In genomic region chr5:154837009-154837881, GRCh38 we compare ENCODE assay signal across 22 cellular contexts. TPM values are rescaled to one million over a fixed set of nuclear protein-coding genes. Genes with fewer than 3 reads are reported as not detected.
DNase-seq lines count a peak whose midpoint lies in the region; ATAC-seq and TF ChIP-seq lines count a peak whose summit lies in the region.
"Had no signal": no experiment of that assay in that cellular context is flagged by ENCODE, and none has a peak within 500 bp of the region (broad histone marks: within the 10 kb centered on the region; RNA-seq: fewer than 3 reads in every experiment).

No MANE protein-coding gene starts in this region.

- 60 to 73% methylated on average over 1 to 6 of the region's 6 CpGs for WGBS in transverse colon (ENCODE audit: low coverage in 1 of 2), 2 donors

- no peak overlapping the region for H3K27ac ChIP-seq in naive thymus-derived CD4-positive, alpha-beta T cell (ENCODE audit: low read depth, low read length)
- peak overlapping the region in 3 of 4 donors; percentile 18 to 43 (median 19) for H3K27ac ChIP-seq in transverse colon
- H3K27ac ChIP-seq in RWPE1 = no peak overlapping the region
- H3K27ac ChIP-seq: 22Rv1, GM23248, HL-60 had no signal

- peak overlapping the region in 5 of 9 donors; percentile 11 to 59 (median 43) for H3K27ac Mint-ChIP-seq in naive thymus-derived CD4-positive, alpha-beta T cell
- H3K27ac Mint-ChIP-seq: B cell; CD4-positive, alpha-beta T cell had no signal

- H3K27me3 Mint-ChIP-seq in naive thymus-derived CD4-positive, alpha-beta T cell = no peaks in the 10 kb centered on the region
- H3K27me3 Mint-ChIP-seq: B cell; CD4-positive, alpha-beta T cell had no signal

- no peak overlapping the region for H3K4me3 Mint-ChIP-seq in naive thymus-derived CD4-positive, alpha-beta T cell
- H3K4me3 Mint-ChIP-seq: B cell; CD4-positive, alpha-beta T cell had no signal

- H3K36me3 Mint-ChIP-seq in naive thymus-derived CD4-positive, alpha-beta T cell = peaks cover 0 to 3% (median 0%) of the 10 kb centered on the region in 5 donors

- no peak for TF ChIP-seq EP300 in transverse colon (IDR thresholded peaks at IDR 0.05; ENCODE audit: low read depth)

- no peak for TF ChIP-seq CTCF in transverse colon (IDR thresholded peaks at IDR 0.05)
- TF ChIP-seq CTCF in RWPE1 (conservative IDR thresholded peaks at IDR 0.05; ENCODE audit: low read depth) = no peak

- H3K4me1 ChIP-seq in naive thymus-derived CD4-positive, alpha-beta T cell (ENCODE audit: control insufficient read depth in 2 of 2, insufficient read depth in 2 of 2, low read length in 2 of 2) = no peaks in the 10 kb centered on the region
- H3K4me1 ChIP-seq in transverse colon = peaks cover 0 to 45% (median 23%) of the 10 kb centered on the region in 4 donors

- no peaks in the 10 kb centered on the region for H3K9me3 Mint-ChIP-seq in naive thymus-derived CD4-positive, alpha-beta T cell
- H3K9me3 Mint-ChIP-seq: CD4-positive, alpha-beta T cell had no signal

- H3K36me3 ChIP-seq in naive thymus-derived CD4-positive, alpha-beta T cell (ENCODE audit: control insufficient read depth in 2 of 3, insufficient read depth in 3 of 3, low read length in 3 of 3) = no peaks in the 10 kb centered on the region
- peaks cover 0 to 4% (median 0%) of the 10 kb centered on the region in 4 donors for H3K36me3 ChIP-seq in transverse colon

- in situ Hi-C loops in transverse colon (cut with MboI; ENCODE audit: low pct_ligation_motif_present in 1 of 4, low pct_unique_long_range_greater_than_20kb in 1 of 4, low sequenced_read_pairs in 3 of 4) = no loop called here

- H3K9me3 ChIP-seq in naive thymus-derived CD4-positive, alpha-beta T cell (ENCODE audit: control insufficient read depth in 2 of 3, low read length in 3 of 3) = no peaks in the 10 kb centered on the region
- no peaks in the 10 kb centered on the region for H3K9me3 ChIP-seq in transverse colon

- H3K4me3 ChIP-seq in naive thymus-derived CD4-positive, alpha-beta T cell (ENCODE audit: low read length) = no peak overlapping the region
- no peak overlapping the region for H3K4me3 ChIP-seq in transverse colon
- H3K4me3 ChIP-seq: GM23248 had no signal

- ATAC-seq in left colon = peak; percentile 64
- ATAC-seq in naive thymus-derived CD4-positive, alpha-beta T cell = no peak
- ATAC-seq: HCT116 had no signal

- H3K27me3 ChIP-seq in naive thymus-derived CD4-positive, alpha-beta T cell (ENCODE audit: control insufficient read depth in 2 of 2, insufficient read depth in 2 of 2, low read length in 2 of 2) = no peaks in the 10 kb centered on the region
- H3K27me3 ChIP-seq in transverse colon = no peaks in the 10 kb centered on the region

- POLR2A ChIA-PET in naive thymus-derived CD4-positive, alpha-beta T cell (lab: Charles Lee) = interaction anchor here (1.0 to 1.6 kb wide), 2 partner anchors 11 to 20 kb away, joined by 4 to 9 read pairs; no protein-coding TSS in a partner anchor
- POLR2A ChIA-PET in RWPE1 (lab: Yijun Ruan, JAX; ENCODE audit: low non-redundant PET) = no interaction called here

- H3K4me1 Mint-ChIP-seq in naive thymus-derived CD4-positive, alpha-beta T cell = peaks cover 0 to 9% (median 6%) of the 10 kb centered on the region in 7 donors

- intact Hi-C loops in left colon (cut with DNase I, micrococcal nuclease) (no loop called here), transverse colon (cut with DNase I; ENCODE audit: low total_unique reads) (no loop called here)
- intact Hi-C loops in naive thymus-derived CD4-positive, alpha-beta T cell (cut with micrococcal nuclease) = no loop called here

- no peak for TF ChIP-seq POLR2A in transverse colon (IDR thresholded peaks at IDR 0.05)

- DNase-seq in DMS53 (lab: John Stamatoyannopoulos, UW) (peak; percentile 23), DMS53 treated with DMSO at 0.1 percent for 48 hours (lab: John Stamatoyannopoulos, UW; ENCODE audit: unreplicated experiment) (no peak), left colon (no peak), transverse colon (no peak), RWPE1 (ENCODE audit: low spot score) (no peak), NOMO-1 treated with dmso at 0.1 percent for 144 hours (lab: John Stamatoyannopoulos, UW; ENCODE audit: unreplicated experiment) (no peak), iPS-NIHi11 (ENCODE audit: low spot score) (no peak)
- DNase-seq in naive thymus-derived CD4-positive, alpha-beta T cell = no peak
- DNase-seq: Calu3; CD4-positive, alpha-beta T cell; DMS79; GM23248; KBM-7; NCI-H1436; NCI-H2029; NCI-H2171; NCI-H446; NCI-H69 had no signal

- CTCF ChIA-PET in naive thymus-derived CD4-positive, alpha-beta T cell (lab: Charles Lee) = no interaction called here
- CTCF ChIA-PET in RWPE1 (lab: Yijun Ruan, JAX) = no interaction called here

RNA-seq across cellular contexts. Expression of gene FAXDC2, which starts 13.2 kb away (rescaled TPM):
- total RNA-seq in left colon = 10 to 100 TPM; 12.0 to 36.6 TPM
- 1 to 10 TPM in 1 of 5 experiments, under 1 TPM in 1, not detected in 3; 0.49 to 1.9 TPM for total RNA-seq in naive thymus-derived CD4-positive, alpha-beta T cell
- under 1 TPM; 0.30 to 0.32 TPM for polyA plus RNA-seq in naive thymus-derived CD4-positive, alpha-beta T cell
- 10 to 100 TPM; 10.3 to 54.8 (median 27.4) TPM for total RNA-seq in transverse colon
- total RNA-seq: B cell; Calu3; CD4-positive, alpha-beta T cell had no signal

RNA-seq across cellular contexts. Expression of gene CNOT8, which starts 21.2 kb away (rescaled TPM):
- total RNA-seq in left colon (10 to 100 TPM; 50.6 to 58.7 TPM), transverse colon (10 to 100 TPM; 64.3 to 97.3 (median 78.9) TPM)
- total RNA-seq in naive thymus-derived CD4-positive, alpha-beta T cell = 100 to 1,000 TPM in 3 of 5 experiments, 10 to 100 TPM in 2; 79.8 to 105 (median 101) TPM
- polyA plus RNA-seq in naive thymus-derived CD4-positive, alpha-beta T cell = 100 to 1,000 TPM; 182 to 198 TPM

Comparison
In these comparisons a context has a peak if more than half of its experiments do, and no peak if none do; other contexts are left out.
1. H3K27ac ChIP-seq: peak in transverse colon (3 of 4); none in naive thymus-derived CD4-positive, alpha-beta T cell (single experiment) and RWPE1 (single experiment).